In the genomic region with DNA sequence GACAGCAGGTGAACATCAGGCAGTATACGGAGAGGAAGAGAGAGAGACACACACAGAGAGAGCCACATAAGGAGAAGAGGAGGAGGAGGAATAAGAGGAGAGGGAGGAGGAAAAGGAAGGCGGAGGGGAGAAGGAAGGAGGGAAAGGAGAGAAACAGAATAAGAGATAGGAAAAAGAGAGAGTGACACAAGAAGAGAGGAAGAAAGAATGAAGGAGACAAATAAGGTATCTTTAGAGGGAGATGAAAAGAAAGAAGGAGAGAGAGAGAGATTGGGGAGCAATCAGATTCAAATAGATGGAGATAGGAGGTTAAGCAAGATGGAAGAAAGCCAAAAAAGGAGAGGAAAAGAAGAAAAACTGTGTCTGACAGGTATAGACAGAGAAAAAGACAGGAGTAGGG, we compare ENCODE assay signal across 12 cellular contexts. TPM values are rescaled to one million over a fixed set of nuclear protein-coding genes. Genes with fewer than 3 reads are reported as not detected.
"Had no signal": no experiment of that assay in that cellular context is flagged by ENCODE, and none has a peak within 500 bp of the region (broad histone marks: within the 10 kb centered on the region; RNA-seq: fewer than 3 reads in every experiment).

No MANE protein-coding gene starts in this region.

- ATAC-seq: GM23338, HCT116 had no signal

- H3K36me3 ChIP-seq: HAP-1 had no signal

- H3K4me1 ChIP-seq: HAP-1 had no signal

- H3K9me3 ChIP-seq: HAP-1 had no signal

- H3K27ac ChIP-seq: GM23248 had no signal

- FAIRE-seq: H1, H54 had no signal

- H3K4me3 ChIP-seq: GM23248, GM23338, HAP-1 had no signal

- DNase-seq: GM23248, GOT3, H7, H9, HCEC 1CT, HFFc6 had no signal

- H2AFZ ChIP-seq: GM23248, GM23338 had no signal

- H3K4me2 ChIP-seq: GM23338 had no signal

- H3K9ac ChIP-seq: GM23248 had no signal

RNA-seq across cellular contexts. Expression of a gene that starts 44.0 kb away (rescaled TPM):
- total RNA-seq: GM23248, H4, HFFc6 had no signal
- polyA plus RNA-seq: GM23248 had no signal
